ENCODE assay signal across 15 cellular contexts in genomic region chr22:44683237-44683636, GRCh38. TPM values are rescaled to one million over a fixed set of nuclear protein-coding genes. Genes with fewer than 3 reads are reported as not detected.
DNase-seq lines count a peak whose midpoint lies in the region; ATAC-seq and TF ChIP-seq lines count a peak whose summit lies in the region.
"Had no signal": no experiment of that assay in that cellular context is flagged by ENCODE, and none has a peak within 500 bp of the region (broad histone marks: within the 10 kb centered on the region; RNA-seq: fewer than 3 reads in every experiment).

No MANE protein-coding gene starts in this region.

- H3K9me2 ChIP-seq in Loucy (replicated peaks; ENCODE audit: low read depth, low read length): no peaks in the 10 kb centered on the region

- H3K27ac ChIP-seq in RWPE1: no peak overlapping the region
- H3K27ac ChIP-seq: coronary artery, esophagus muscularis mucosa, right atrium auricular region had no signal

- H3K4me3 ChIP-seq in Loucy (ENCODE audit: low read length, poor library complexity, severe bottlenecking): no peak overlapping the region
- H3K4me3 ChIP-seq: coronary artery, esophagus muscularis mucosa, hepatocyte, right atrium auricular region, suprapubic skin had no signal

- peaks cover 61 to 74% of the 10 kb centered on the region in 2 donors for H3K4me1 Mint-ChIP-seq in immature natural killer cell

- H3K4me3 Mint-ChIP-seq in immature natural killer cell: peak overlapping the region in 4 of 5 donors; percentile 39 to 51 (median 44)
- H3K4me3 Mint-ChIP-seq: WTC11 had no signal

- H3K36me3 ChIP-seq in Loucy (ENCODE audit: insufficient read depth, low read length): no peaks in the 10 kb centered on the region
- H3K36me3 ChIP-seq: esophagus muscularis mucosa, right atrium auricular region, suprapubic skin had no signal

- H3K9me3 Mint-ChIP-seq in immature natural killer cell: no peaks in the 10 kb centered on the region
- H3K9me3 Mint-ChIP-seq: WTC11 had no signal

- peak overlapping the region; percentile 46 for H3K9ac ChIP-seq in Loucy (ENCODE audit: low read depth, low read length, poor library complexity, severe bottlenecking)

- H3K4me2 ChIP-seq in Loucy (ENCODE audit: low read depth, low read length, poor library complexity, severe bottlenecking): peak overlapping the region; percentile 64
- H3K4me2 ChIP-seq: hepatocyte had no signal

- peak; percentile 64 for DNase-seq in GM10266 (ENCODE audit: extremely low spot score)
- no peak for DNase-seq in immature natural killer cell
- DNase-seq in RWPE1 (ENCODE audit: low spot score): no peak
- DNase-seq in posterior vena cava (ENCODE audit: low spot score): no peak
- DNase-seq: GF-D8 had no signal

- H3K36me3 Mint-ChIP-seq in immature natural killer cell: peaks cover 0 to 5% (median 3%) of the 10 kb centered on the region in 3 donors
- H3K36me3 Mint-ChIP-seq: WTC11 had no signal

- no peak for TF ChIP-seq CTCF in GM10266 (IDR thresholded peaks at IDR 0.05; ENCODE audit: control insufficient read depth, insufficient read depth, low read depth, missing control alignments)
- TF ChIP-seq CTCF in Loucy (conservative IDR thresholded peaks at IDR 0.05; ENCODE audit: low read length): no peak
- no peak for TF ChIP-seq CTCF in RWPE1 (conservative IDR thresholded peaks at IDR 0.05; ENCODE audit: low read depth)

- ATAC-seq in GM18861 (IDR thresholded peaks at IDR 0.05; ENCODE audit: unreplicated experiment) (peak; percentile 36), HG03521 (IDR thresholded peaks at IDR 0.05; ENCODE audit: unreplicated experiment) (no peak)
- ATAC-seq: left lobe of liver, WTC11 had no signal

- H3K4me1 ChIP-seq in Loucy (ENCODE audit: insufficient read depth, low read length, poor library complexity, severe bottlenecking): peaks cover 54% of the 10 kb centered on the region

- no peaks in the 10 kb centered on the region for H3K27me3 ChIP-seq in Loucy (ENCODE audit: insufficient read depth, low read length, poor library complexity, severe bottlenecking)
- H3K27me3 ChIP-seq: hepatocyte, right atrium auricular region, suprapubic skin had no signal

- H3K27me3 Mint-ChIP-seq in immature natural killer cell (ENCODE audit: low read depth in 3 of 3): peaks cover 3 to 13% (median 5%) of the 10 kb centered on the region in 3 donors

- no peaks in the 10 kb centered on the region for H3K9me3 ChIP-seq in Loucy (ENCODE audit: insufficient read depth, low read depth, low read length)
- H3K9me3 ChIP-seq: esophagus muscularis mucosa, right atrium auricular region, suprapubic skin had no signal

- H2AFZ ChIP-seq in Loucy (ENCODE audit: low read length): no peak overlapping the region
- H2AFZ ChIP-seq: hepatocyte had no signal

- CTCF ChIA-PET in RWPE1 (lab: Yijun Ruan, JAX): no interaction called here

- H4K20me1 ChIP-seq in Loucy (ENCODE audit: insufficient read depth, low read length, poor library complexity, severe bottlenecking): no peaks in the 10 kb centered on the region

- H3K79me2 ChIP-seq in Loucy (ENCODE audit: insufficient read depth, low read length): peaks cover 26% of the 10 kb centered on the region; the same call in 1 of the 2 replicates

- intact Hi-C loops in posterior vena cava (cut with DNase I): no loop called here

- H3F3A ChIP-seq in Loucy (ENCODE audit: low read depth): no peaks in the 10 kb centered on the region

- POLR2A ChIA-PET in RWPE1 (lab: Yijun Ruan, JAX; ENCODE audit: low non-redundant PET): no interaction called here

- H3K27ac Mint-ChIP-seq in immature natural killer cell: peak overlapping the region in 4 of 6 donors; percentile 65 to 83 (median 77)
- H3K27ac Mint-ChIP-seq: WTC11 had no signal

RNA-seq across cellular contexts. Expression of gene PRR5, which starts 18.8 kb away (rescaled TPM):
- 100 to 1,000 TPM; 102 to 168 (median 112) TPM for polyA plus RNA-seq in immature natural killer cell
- total RNA-seq in posterior vena cava: 10 to 100 TPM in 1 of 2 donors, 1 to 10 TPM in 1; 8.8 to 11.8 TPM
